8 cellular contexts compared by ENCODE assay signal in genomic region chr14:55074662-55075061, GRCh38. TPM values are rescaled to one million over a fixed set of nuclear protein-coding genes. Genes with fewer than 3 reads are reported as not detected.
DNase-seq lines count a peak whose midpoint lies in the region; ATAC-seq, FAIRE-seq and TF ChIP-seq lines count a peak whose summit lies in the region.

No MANE protein-coding gene starts in this region.

- TF ChIP-seq EP300 in A549 (IDR thresholded peaks at IDR 0.05) = no peak

- 58% methylated on average over 5 of the region's 5 CpGs for WGBS in A549 (ENCODE audit: missing lambda C conversion rate)

- peaks cover 3% of the 10 kb centered on the region; the same call in 1 of the 3 replicates for H3K4me1 ChIP-seq in A549

- no peak for TF ChIP-seq RAD21 in A549 (conservative IDR thresholded peaks at IDR 0.05 in 1 of 2, IDR thresholded peaks at IDR 0.05 in 1 of 2)

- CTCF ChIA-PET in A549 (lab: Yijun Ruan, JAX) = no interaction called here
- CTCF ChIA-PET in activated CD8-positive, alpha-beta T cell treated with anti-CD3 and anti-CD28 coated beads for 36 hours (lab: Charles Lee) = no interaction called here

- intact Hi-C loops in activated CD8-positive, alpha-beta T cell treated with anti-CD3 and anti-CD28 coated beads for 36 hours (cut with micrococcal nuclease) = no loop called here
- intact Hi-C loops in Right ventricle myocardium inferior (cut with DNase I) = no loop called here

- H3K4me2 ChIP-seq in A549 = no peak overlapping the region

- no peaks in the 10 kb centered on the region for H3K36me3 Mint-ChIP-seq in activated CD8-positive, alpha-beta T cell treated with anti-CD3 and anti-CD28 coated beads for 36 hours (ENCODE audit: low read depth)

- H3K27ac Mint-ChIP-seq in activated CD8-positive, alpha-beta T cell treated with anti-CD3 and anti-CD28 coated beads for 36 hours = no peak overlapping the region

- no peaks in the 10 kb centered on the region for H3K9me3 ChIP-seq in A549

- peak; percentile 12 to 22; a peak in 4 of 6 replicates for ATAC-seq in A549
- ATAC-seq in GM18873 (IDR thresholded peaks at IDR 0.05; ENCODE audit: low FRiP score, unreplicated experiment) = peak; percentile 47
- peak; percentile 48 for ATAC-seq in HG03095 (IDR thresholded peaks at IDR 0.05; ENCODE audit: unreplicated experiment)
- ATAC-seq in activated CD8-positive, alpha-beta T cell treated with anti-CD3 and anti-CD28 coated beads for 36 hours = no peak
- ATAC-seq in Right ventricle myocardium inferior = no peak

- no peak overlapping the region for H3K4me3 ChIP-seq in A549

- no peaks in the 10 kb centered on the region for H3K27me3 Mint-ChIP-seq in activated CD8-positive, alpha-beta T cell treated with anti-CD3 and anti-CD28 coated beads for 36 hours

- TF ChIP-seq POLR2A in A549 (IDR thresholded peaks at IDR 0.05; ENCODE audit: low read length) = no peak

- no peaks in the 10 kb centered on the region for H3K9me3 Mint-ChIP-seq in activated CD8-positive, alpha-beta T cell treated with anti-CD3 and anti-CD28 coated beads for 36 hours

- no peak for FAIRE-seq in A549 (lab: Jason Lieb, UNC)

- H3K27ac ChIP-seq in A549 = no peak overlapping the region

- POLR2A ChIA-PET in A549 (lab: Yijun Ruan, JAX) = interaction anchor here (0.5 kb wide), 1 partner anchor 40 kb away, joined by 5 read pairs; no protein-coding TSS in a partner anchor
- POLR2A ChIA-PET in activated CD8-positive, alpha-beta T cell treated with anti-CD3 and anti-CD28 coated beads for 36 hours (lab: Charles Lee) = interaction anchor here (1.1 to 2.3 kb wide), 2 partner anchors 9 to 10 kb away, joined by 3 to 9 read pairs; no protein-coding TSS in a partner anchor

- no peak for TF ChIP-seq CTCF in A549 (IDR thresholded peaks at IDR 0.05)
- no peak for TF ChIP-seq CTCF in activated CD8-positive, alpha-beta T cell treated with anti-CD3 and anti-CD28 coated beads for 36 hours (IDR thresholded peaks at IDR 0.05)

- H3K4me3 Mint-ChIP-seq in activated CD8-positive, alpha-beta T cell treated with anti-CD3 and anti-CD28 coated beads for 36 hours = peak overlapping the region; percentile 5

- DNase-seq in A549 (ENCODE audit: low read depth in 1 of 2, low spot score in 1 of 2) = no peak
- DNase-seq in activated CD8-positive, alpha-beta T cell treated with anti-CD3 and anti-CD28 coated beads for 36 hours = no peak
- DNase-seq in central memory CD4-positive, alpha-beta T cell = no peak
- DNase-seq in stimulated activated CD4-positive, alpha-beta T cell treated with anti-CD3 and anti-CD28 coated beads, Interleukin-12 subunit alpha, Interleukin-12 subunit beta, amount 100 ng/mL, for 4 hours = no peak
- no peak for DNase-seq in Right ventricle myocardium inferior (ENCODE audit: missing footprints)
- no peak for DNase-seq in NCI-H128 (lab: John Stamatoyannopoulos, UW; ENCODE audit: unreplicated experiment)

- peaks cover 27% of the 10 kb centered on the region for H3K4me1 Mint-ChIP-seq in activated CD8-positive, alpha-beta T cell treated with anti-CD3 and anti-CD28 coated beads for 36 hours (ENCODE audit: low read depth)

TF ChIP-seq in A549, 52 proteins besides CTCF, POLR2A, EP300 and RAD21:
- TF ChIP-seq HEYL (CRISPR knock-in tag; IDR thresholded peaks at IDR 0.05) = no peak
- no peak for TF ChIP-seq HDAC2 (IDR thresholded peaks at IDR 0.05)
- TF ChIP-seq ESRRA (IDR thresholded peaks at IDR 0.05; ENCODE audit: borderline replicate concordance, low read length) = no peak
- TF ChIP-seq RFX5 (IDR thresholded peaks at IDR 0.05) = no peak
- TF ChIP-seq FOSB (CRISPR knock-in tag; IDR thresholded peaks at IDR 0.05) = no peak
- no peak for TF ChIP-seq NR3C1 (IDR thresholded peaks at IDR 0.05)
- no peak for TF ChIP-seq CEBPB (IDR thresholded peaks at IDR 0.05)
- no peak for TF ChIP-seq BHLHE40 (IDR thresholded peaks at IDR 0.05; ENCODE audit: low read depth, low read length)
- TF ChIP-seq HOXA7 (CRISPR knock-in tag; IDR thresholded peaks at IDR 0.05) = no peak
- no peak for TF ChIP-seq HOXB5 (CRISPR knock-in tag; IDR thresholded peaks at IDR 0.05)
- TF ChIP-seq MAFK (IDR thresholded peaks at IDR 0.05; ENCODE audit: partially characterized antibody) = no peak
- TF ChIP-seq ELK1 (IDR thresholded peaks at IDR 0.05; ENCODE audit: low read depth, low read length) = no peak
- no peak for TF ChIP-seq TFCP2L1 (CRISPR knock-in tag; IDR thresholded peaks at IDR 0.05)

RNA-seq across cellular contexts. Expression of gene MAPK1IP1L, which starts 23.2 kb away (rescaled TPM):
- polyA plus RNA-seq in A549 (2011; rRNA removed) = 72.3 and 76.1 TPM in 2 replicates
- 145 and 182 TPM in 2 replicates for polyA plus RNA-seq in A549 (2012; cell fraction: cytosol; rRNA removed)
- 144 and 188 TPM in 2 replicates for polyA plus RNA-seq in A549 (2012; cell fraction: nucleus; rRNA removed)
- 42.9 to 48.2 TPM (median 43.0 TPM) in 3 replicates for polyA plus RNA-seq in A549 (2017; fragmentation: RNase III; extraction: RNeasy Plus Mini Kit Qiagen cat#74134 plus additional on column Dnase treatment)
- polyA minus RNA-seq in A549 (2011; rRNA and poly(A)+ RNA removed) = 284 and 330 TPM in 2 replicates
- total RNA-seq in activated CD8-positive, alpha-beta T cell treated with anti-CD3 and anti-CD28 coated beads for 36 hours = 100 to 1,000 TPM in 1 of 2 experiments, 10 to 100 TPM in 1; 89.3 to 105 TPM
- total RNA-seq in Right ventricle myocardium inferior = 65.0 TPM

RNA-seq across cellular contexts. Expression of gene SOCS4, which starts 47.6 kb away (rescaled TPM):
- 15.3 and 15.9 TPM in 2 replicates for polyA plus RNA-seq in A549 (2011; rRNA removed)
- polyA plus RNA-seq in A549 (2012; cell fraction: cytosol; rRNA removed) = 3.0 TPM in 2 replicates
- 1.6 and 2.8 TPM in 2 replicates for polyA plus RNA-seq in A549 (2012; cell fraction: nucleus; rRNA removed)
- polyA plus RNA-seq in A549 (2017; fragmentation: RNase III; extraction: RNeasy Plus Mini Kit Qiagen cat#74134 plus additional on column Dnase treatment) = 16.4 to 20.7 TPM (median 18.4 TPM) in 3 replicates
- polyA minus RNA-seq in A549 (2011; rRNA and poly(A)+ RNA removed) = 26.5 and 26.9 TPM in 2 replicates
- total RNA-seq in activated CD8-positive, alpha-beta T cell treated with anti-CD3 and anti-CD28 coated beads for 36 hours = 10 to 100 TPM; 19.8 to 20.8 TPM
- total RNA-seq in Right ventricle myocardium inferior = 14.0 TPM

RNA-seq across cellular contexts. Expression of gene WDHD1, which starts 47.8 kb away (rescaled TPM):
- polyA plus RNA-seq in A549 (2011; rRNA removed) (21.1 and 35.6 TPM in 2 replicates), A549 (2017; fragmentation: RNase III; extraction: RNeasy Plus Mini Kit Qiagen cat#74134 plus additional on column Dnase treatment) (14.4 to 16.3 TPM (median 16.0 TPM) in 3 replicates)
- polyA plus RNA-seq in A549 (2012; cell fraction: cytosol; rRNA removed) = 5.8 and 6.0 TPM in 2 replicates
- polyA plus RNA-seq in A549 (2012; cell fraction: nucleus; rRNA removed) = 3.5 and 3.9 TPM in 2 replicates
- 17.9 and 19.7 TPM in 2 replicates for polyA minus RNA-seq in A549 (2011; rRNA and poly(A)+ RNA removed)
- total RNA-seq in activated CD8-positive, alpha-beta T cell treated with anti-CD3 and anti-CD28 coated beads for 36 hours = 10 to 100 TPM; 59.8 to 68.4 TPM
- 1.9 TPM for total RNA-seq in Right ventricle myocardium inferior

RNA-seq across cellular contexts. Expression of gene LGALS3, which starts 54.4 kb away (rescaled TPM):
- polyA plus RNA-seq in A549 (2011; rRNA removed) (53.6 and 61.0 TPM in 2 replicates), A549 (2017; fragmentation: RNase III; extraction: RNeasy Plus Mini Kit Qiagen cat#74134 plus additional on column Dnase treatment) (57.2 to 65.6 TPM (median 60.2 TPM) in 3 replicates)
- polyA plus RNA-seq in A549 (2012; cell fraction: cytosol; rRNA removed) = 40.9 and 52.4 TPM in 2 replicates
- polyA plus RNA-seq in A549 (2012; cell fraction: nucleus; rRNA removed) = 64.0 and 70.6 TPM in 2 replicates
- 21.6 and 22.6 TPM in 2 replicates for polyA minus RNA-seq in A549 (2011; rRNA and poly(A)+ RNA removed)
- total RNA-seq in activated CD8-positive, alpha-beta T cell treated with anti-CD3 and anti-CD28 coated beads for 36 hours = 1 to 10 TPM; 4.5 to 6.0 TPM
- total RNA-seq in Right ventricle myocardium inferior = 265 TPM

Comparison
In these comparisons a context has a peak if more than half of its experiments do, and no peak if none do; other contexts are left out.
1. ATAC-seq: peak in A549 (2 of 2), GM18873 (single experiment) and HG03095 (single experiment); none in activated CD8-positive, alpha-beta T cell treated with anti-CD3 and anti-CD28 coated beads for 36 hours (single experiment) and Right ventricle myocardium inferior (single experiment).
2. RNA of gene WDHD1, which starts 47.8 kb away (total RNA-seq): 59.8 to 68.4 TPM in activated CD8-positive, alpha-beta T cell treated with anti-CD3 and anti-CD28 coated beads for 36 hours; 1.9 TPM in Right ventricle myocardium inferior (single experiment); every median in the first group is over 10 times any median in the second.